ENCODE assay signal across 8 cellular contexts in the genomic region with DNA sequence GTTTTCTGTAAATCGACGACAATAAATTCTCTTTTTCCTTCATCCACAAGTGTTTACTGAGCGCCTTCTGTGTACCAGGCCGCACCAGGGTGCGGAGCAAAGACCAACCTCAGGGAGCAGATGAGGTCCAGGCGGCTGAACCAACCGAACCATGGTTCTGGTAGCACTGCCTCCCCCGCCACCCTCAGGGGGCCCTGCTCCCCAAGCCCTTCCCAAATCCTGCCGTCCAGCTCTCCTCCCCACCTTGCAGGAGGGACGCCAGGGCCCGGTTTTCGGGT. TPM values are rescaled to one million over a fixed set of nuclear protein-coding genes. Genes with fewer than 3 reads are reported as not detected.
DNase-seq lines count a peak whose midpoint lies in the region; ATAC-seq and TF ChIP-seq lines count a peak whose summit lies in the region.

No MANE protein-coding gene starts in this region.

- H2AFZ ChIP-seq in neural progenitor cell (replicated peaks), result no peak overlapping the region

- H3K36me3 ChIP-seq in NT2/D1 (ENCODE audit: insufficient read depth, insufficient read length, low read length) (peaks cover 16% of the 10 kb centered on the region), endodermal cell (ENCODE audit: control insufficient read depth, insufficient read depth, low read length) (no peaks in the 10 kb centered on the region), neural progenitor cell (no peaks in the 10 kb centered on the region)

- H3F3A ChIP-seq in neural progenitor cell (ENCODE audit: low read depth), result peaks cover 13% of the 10 kb centered on the region

- POLR2A ChIA-PET in HEK293T (lab: Yijun Ruan, JAX), result no interaction called here

- H3K27ac ChIP-seq in C4-2B (peak overlapping the region; percentile 76), endodermal cell (ENCODE audit: low read depth, low read length) (no peak overlapping the region), neural progenitor cell (no peak overlapping the region)

- H4K20me1 ChIP-seq in neural progenitor cell (ENCODE audit: low read depth), result no peaks in the 10 kb centered on the region

- H3K4me3 ChIP-seq in NT2/D1 (ENCODE audit: insufficient read length, low read depth) (peak overlapping the region; percentile 64), endodermal cell (ENCODE audit: low read length) (peak overlapping the region; percentile 83), neural progenitor cell (peak overlapping the region; percentile 68)

- H3K9ac ChIP-seq in NT2/D1 (ENCODE audit: insufficient read length, low read depth) (peak overlapping the region; percentile 80), endodermal cell (ENCODE audit: extremely low read depth, low read length, poor library complexity, severe bottlenecking) (peak overlapping the region; percentile 35), neural progenitor cell (no peak overlapping the region)

- H3K27me3 ChIP-seq in NT2/D1 (ENCODE audit: insufficient read depth, insufficient read length) (no peaks in the 10 kb centered on the region), endodermal cell (ENCODE audit: control insufficient read depth, insufficient read depth, low read length, poor library complexity, severe bottlenecking) (no peaks in the 10 kb centered on the region), neural progenitor cell (peaks cover 22% of the 10 kb centered on the region)

- DNase-seq in NT2/D1 (ENCODE audit: low read depth, low spot score) (no peak), endodermal cell (no peak), neural progenitor cell (ENCODE audit: low spot score) (no peak), epidermal melanocyte (ENCODE audit: insufficient read length, low spot score) (no peak), HEK293T (ENCODE audit: extremely low spot score) (no peak)

- H3K9me3 ChIP-seq in NT2/D1 (ENCODE audit: insufficient read depth, low read length) (no peaks in the 10 kb centered on the region), endodermal cell (ENCODE audit: control insufficient read depth, low read length) (no peaks in the 10 kb centered on the region), neural progenitor cell (ENCODE audit: low read depth) (no peaks in the 10 kb centered on the region)

- ATAC-seq in GM19328 (IDR thresholded peaks at IDR 0.05; ENCODE audit: unreplicated experiment) (no peak), GM18858 (IDR thresholded peaks at IDR 0.05; ENCODE audit: unreplicated experiment) (no peak)

- H3K27ac Mint-ChIP-seq in endodermal cell (no peak overlapping the region), neural progenitor cell (peak overlapping the region; percentile 90)

- 82 to 94% methylated on average over 5 to 12 of the region's 12 CpGs for WGBS in endodermal cell (ENCODE audit: insufficient coverage in 1 of 2, insufficient read length in 1 of 2), 2 experiments

- peak overlapping the region; percentile 81 for H3K4me2 ChIP-seq in neural progenitor cell

- H3K4me1 ChIP-seq in NT2/D1 (ENCODE audit: insufficient read depth, insufficient read length) (peaks cover 9% of the 10 kb centered on the region), endodermal cell (ENCODE audit: control insufficient read depth, insufficient read depth, low read length) (peaks cover 6% of the 10 kb centered on the region), neural progenitor cell (peaks cover 3% of the 10 kb centered on the region)

- peaks cover 10% of the 10 kb centered on the region for H3K4me1 Mint-ChIP-seq in endodermal cell
- H3K4me1 Mint-ChIP-seq in neural progenitor cell, result peaks cover 17% of the 10 kb centered on the region

- no peaks in the 10 kb centered on the region for H3K9me3 Mint-ChIP-seq in endodermal cell
- H3K9me3 Mint-ChIP-seq in neural progenitor cell, result peaks cover 7% of the 10 kb centered on the region

- TF ChIP-seq CTCF in C4-2B (conservative IDR thresholded peaks at IDR 0.05) (no peak), endodermal cell (conservative IDR thresholded peaks at IDR 0.05) (no peak), neural progenitor cell (IDR thresholded peaks at IDR 0.05) (no peak)

- H3K36me3 Mint-ChIP-seq in endodermal cell (ENCODE audit: low read depth) (peaks cover 4% of the 10 kb centered on the region), neural progenitor cell (peaks cover 13% of the 10 kb centered on the region)

- CTCF ChIA-PET in HEK293T (lab: Yijun Ruan, JAX), result no interaction called here

- H3K79me2 ChIP-seq in neural progenitor cell (ENCODE audit: low read depth), result peaks cover 13% of the 10 kb centered on the region

- H3K4me3 Mint-ChIP-seq in endodermal cell, result peak overlapping the region; percentile 76
- H3K4me3 Mint-ChIP-seq in neural progenitor cell, result peak overlapping the region; percentile 97

- H3K27me3 Mint-ChIP-seq in endodermal cell (ENCODE audit: insufficient read depth), result peaks cover 50% of the 10 kb centered on the region
- no peaks in the 10 kb centered on the region for H3K27me3 Mint-ChIP-seq in neural progenitor cell (ENCODE audit: insufficient read depth, low read depth)

TF ChIP-seq in HEK293T, 16 proteins besides CTCF, POLR2A, EP300 and RAD21:
- TF ChIP-seq ZNF384 (IDR thresholded peaks at IDR 0.05) (no peak), FOXA1 (IDR thresholded peaks at IDR 0.05) (no peak), CTBP1 (IDR thresholded peaks at IDR 0.05; ENCODE audit: borderline replicate concordance) (no peak), LEF1 (IDR thresholded peaks at IDR 0.05; ENCODE audit: borderline replicate concordance) (no peak), SP1 (IDR thresholded peaks at IDR 0.05) (no peak), SUZ12 (IDR thresholded peaks at IDR 0.05) (no peak), FOXM1 (IDR thresholded peaks at IDR 0.05; ENCODE audit: borderline replicate concordance) (no peak), ELF4 (IDR thresholded peaks at IDR 0.05) (no peak), HDGF (IDR thresholded peaks at IDR 0.05; ENCODE audit: borderline replicate concordance) (no peak), ARNT (IDR thresholded peaks at IDR 0.05) (no peak), BHLHE40 (IDR thresholded peaks at IDR 0.05; ENCODE audit: borderline replicate concordance) (no peak), NFRKB (IDR thresholded peaks at IDR 0.05) (no peak), TARDBP (IDR thresholded peaks at IDR 0.05) (no peak), FOXK2 (IDR thresholded peaks at IDR 0.05) (no peak), L3MBTL2 (conservative IDR thresholded peaks at IDR 0.05) (no peak)
- TF ChIP-seq, protein P1, sequence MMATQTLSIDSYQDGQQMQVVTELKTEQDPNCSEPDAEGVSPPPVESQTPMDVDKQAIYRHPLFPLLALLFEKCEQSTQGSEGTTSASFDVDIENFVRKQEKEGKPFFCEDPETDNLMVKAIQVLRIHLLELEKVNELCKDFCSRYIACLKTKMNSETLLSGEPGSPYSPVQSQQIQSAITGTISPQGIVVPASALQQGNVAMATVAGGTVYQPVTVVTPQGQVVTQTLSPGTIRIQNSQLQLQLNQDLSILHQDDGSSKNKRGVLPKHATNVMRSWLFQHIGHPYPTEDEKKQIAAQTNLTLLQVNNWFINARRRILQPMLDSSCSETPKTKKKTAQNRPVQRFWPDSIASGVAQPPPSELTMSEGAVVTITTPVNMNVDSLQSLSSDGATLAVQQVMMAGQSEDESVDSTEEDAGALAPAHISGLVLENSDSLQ (IDR thresholded peaks at IDR 0.05), result no peak
TF ChIP-seq in HEK293T: peak in this region for 0.

RNA-seq across cellular contexts. Expression of a gene that starts 5.1 kb away (rescaled TPM):
- under 1 TPM; 0.82 to 0.92 TPM for total RNA-seq in endodermal cell
- polyA plus RNA-seq in endodermal cell (2013, experiment 1 of 2), result not detected
- polyA plus RNA-seq in endodermal cell (2013, experiment 2 of 2), result not detected
- total RNA-seq in neural progenitor cell (ENCODE audit: low replicate concordance), result 0.62 TPM in 1 of 2 replicates, not detected in the other

RNA-seq across cellular contexts. Expression of a gene that starts 7.9 kb away (rescaled TPM):
- total RNA-seq in endodermal cell (10 to 100 TPM; 10.3 to 14.8 TPM), neural progenitor cell (ENCODE audit: low replicate concordance) (6.9 and 9.3 TPM in 2 replicates)
- 9.5 TPM for polyA plus RNA-seq in endodermal cell (2013, experiment 1 of 2)
- 10.8 TPM for polyA plus RNA-seq in endodermal cell (2013, experiment 2 of 2)

RNA-seq across cellular contexts. Expression of a gene that starts 13.5 kb away (rescaled TPM):
- total RNA-seq in endodermal cell, result 1,000 to 10,000 TPM in 1 of 2 donors, 100 to 1,000 TPM in 1; 896 to 1,039 TPM
- polyA plus RNA-seq in endodermal cell (2013, experiment 1 of 2), result 1,332 TPM
- 1,223 TPM for polyA plus RNA-seq in endodermal cell (2013, experiment 2 of 2)
- 1,938 and 2,407 TPM in 2 replicates for total RNA-seq in neural progenitor cell (ENCODE audit: low replicate concordance)

RNA-seq across cellular contexts. Expression of a gene that starts 19.7 kb away (rescaled TPM):
- total RNA-seq in endodermal cell (1 to 10 TPM; 3.1 to 3.8 TPM), neural progenitor cell (ENCODE audit: low replicate concordance) (1.4 and 8.5 TPM in 2 replicates)
- 3.6 TPM for polyA plus RNA-seq in endodermal cell (2013, experiment 1 of 2)
- polyA plus RNA-seq in endodermal cell (2013, experiment 2 of 2), result 2.3 TPM

RNA-seq across cellular contexts. Expression of a gene that starts 38.0 kb away (rescaled TPM):
- total RNA-seq in endodermal cell (1 to 10 TPM; 5.2 to 5.9 TPM), neural progenitor cell (ENCODE audit: low replicate concordance) (3.7 and 8.0 TPM in 2 replicates)
- polyA plus RNA-seq in endodermal cell (2013, experiment 1 of 2), result 5.0 TPM
- polyA plus RNA-seq in endodermal cell (2013, experiment 2 of 2), result 4.1 TPM
